Comparison of ENCODE assay signal across 1 cellular context in the genomic region with DNA sequence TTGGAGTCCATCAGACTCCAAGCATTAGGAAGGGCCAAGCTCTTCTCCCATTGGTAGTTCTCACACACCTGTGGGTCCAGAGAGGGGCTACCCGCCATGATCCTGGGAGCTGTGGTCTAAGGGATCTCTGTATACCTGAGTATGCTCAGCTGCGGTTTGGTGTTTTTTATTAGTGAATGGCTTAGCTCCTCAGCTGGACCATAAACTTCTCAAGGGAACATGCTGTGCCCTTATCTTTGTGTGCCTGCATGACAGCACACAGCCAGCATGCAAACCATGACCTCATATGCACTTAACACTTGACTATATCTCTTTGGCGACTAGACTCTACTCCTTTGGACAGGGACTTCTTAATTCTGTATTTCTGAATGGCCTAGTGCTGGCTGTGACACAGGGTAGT.
TF ChIP-seq lines count a peak whose summit lies in the region.

No MANE protein-coding gene starts in this region.

TF ChIP-seq in K562, 482 proteins besides CTCF, POLR2A, EP300 and RAD21 (continued from another document and continues in another):
- TF ChIP-seq, protein P1, sequence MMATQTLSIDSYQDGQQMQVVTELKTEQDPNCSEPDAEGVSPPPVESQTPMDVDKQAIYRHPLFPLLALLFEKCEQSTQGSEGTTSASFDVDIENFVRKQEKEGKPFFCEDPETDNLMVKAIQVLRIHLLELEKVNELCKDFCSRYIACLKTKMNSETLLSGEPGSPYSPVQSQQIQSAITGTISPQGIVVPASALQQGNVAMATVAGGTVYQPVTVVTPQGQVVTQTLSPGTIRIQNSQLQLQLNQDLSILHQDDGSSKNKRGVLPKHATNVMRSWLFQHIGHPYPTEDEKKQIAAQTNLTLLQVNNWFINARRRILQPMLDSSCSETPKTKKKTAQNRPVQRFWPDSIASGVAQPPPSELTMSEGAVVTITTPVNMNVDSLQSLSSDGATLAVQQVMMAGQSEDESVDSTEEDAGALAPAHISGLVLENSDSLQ (IDR thresholded peaks at IDR 0.05): peak; percentile 59
- TF ChIP-seq MTA1 (IDR thresholded peaks at IDR 0.05; ENCODE audit: borderline replicate concordance): no peak
- no peak for TF ChIP-seq ATF1 (CRISPR knock-in tag; IDR thresholded peaks at IDR 0.05)
- TF ChIP-seq ATF1 (tag; IDR thresholded peaks at IDR 0.05): peak; percentile 89
- TF ChIP-seq MTA2 (IDR thresholded peaks at IDR 0.05; ENCODE audit: low read depth): peak; percentile 6; the same call in 1 of the 2 replicates
- TF ChIP-seq SMAD3 (CRISPR knock-in tag; conservative IDR thresholded peaks at IDR 0.05): no peak
- TF ChIP-seq, protein P2, sequence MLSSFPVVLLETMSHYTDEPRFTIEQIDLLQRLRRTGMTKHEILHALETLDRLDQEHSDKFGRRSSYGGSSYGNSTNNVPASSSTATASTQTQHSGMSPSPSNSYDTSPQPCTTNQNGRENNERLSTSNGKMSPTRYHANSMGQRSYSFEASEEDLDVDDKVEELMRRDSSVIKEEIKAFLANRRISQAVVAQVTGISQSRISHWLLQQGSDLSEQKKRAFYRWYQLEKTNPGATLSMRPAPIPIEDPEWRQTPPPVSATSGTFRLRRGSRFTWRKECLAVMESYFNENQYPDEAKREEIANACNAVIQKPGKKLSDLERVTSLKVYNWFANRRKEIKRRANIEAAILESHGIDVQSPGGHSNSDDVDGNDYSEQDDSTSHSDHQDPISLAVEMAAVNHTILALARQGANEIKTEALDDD (IDR thresholded peaks at IDR 0.05): peak; percentile 71; the same call in 1 of the 2 replicates
- TF ChIP-seq, protein P3, sequence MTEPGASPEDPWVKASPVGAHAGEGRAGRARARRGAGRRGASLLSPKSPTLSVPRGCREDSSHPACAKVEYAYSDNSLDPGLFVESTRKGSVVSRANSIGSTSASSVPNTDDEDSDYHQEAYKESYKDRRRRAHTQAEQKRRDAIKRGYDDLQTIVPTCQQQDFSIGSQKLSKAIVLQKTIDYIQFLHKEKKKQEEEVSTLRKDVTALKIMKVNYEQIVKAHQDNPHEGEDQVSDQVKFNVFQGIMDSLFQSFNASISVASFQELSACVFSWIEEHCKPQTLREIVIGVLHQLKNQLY (CRISPR knock-in tag; conservative IDR thresholded peaks at IDR 0.05): no peak
- TF ChIP-seq, protein P4, sequence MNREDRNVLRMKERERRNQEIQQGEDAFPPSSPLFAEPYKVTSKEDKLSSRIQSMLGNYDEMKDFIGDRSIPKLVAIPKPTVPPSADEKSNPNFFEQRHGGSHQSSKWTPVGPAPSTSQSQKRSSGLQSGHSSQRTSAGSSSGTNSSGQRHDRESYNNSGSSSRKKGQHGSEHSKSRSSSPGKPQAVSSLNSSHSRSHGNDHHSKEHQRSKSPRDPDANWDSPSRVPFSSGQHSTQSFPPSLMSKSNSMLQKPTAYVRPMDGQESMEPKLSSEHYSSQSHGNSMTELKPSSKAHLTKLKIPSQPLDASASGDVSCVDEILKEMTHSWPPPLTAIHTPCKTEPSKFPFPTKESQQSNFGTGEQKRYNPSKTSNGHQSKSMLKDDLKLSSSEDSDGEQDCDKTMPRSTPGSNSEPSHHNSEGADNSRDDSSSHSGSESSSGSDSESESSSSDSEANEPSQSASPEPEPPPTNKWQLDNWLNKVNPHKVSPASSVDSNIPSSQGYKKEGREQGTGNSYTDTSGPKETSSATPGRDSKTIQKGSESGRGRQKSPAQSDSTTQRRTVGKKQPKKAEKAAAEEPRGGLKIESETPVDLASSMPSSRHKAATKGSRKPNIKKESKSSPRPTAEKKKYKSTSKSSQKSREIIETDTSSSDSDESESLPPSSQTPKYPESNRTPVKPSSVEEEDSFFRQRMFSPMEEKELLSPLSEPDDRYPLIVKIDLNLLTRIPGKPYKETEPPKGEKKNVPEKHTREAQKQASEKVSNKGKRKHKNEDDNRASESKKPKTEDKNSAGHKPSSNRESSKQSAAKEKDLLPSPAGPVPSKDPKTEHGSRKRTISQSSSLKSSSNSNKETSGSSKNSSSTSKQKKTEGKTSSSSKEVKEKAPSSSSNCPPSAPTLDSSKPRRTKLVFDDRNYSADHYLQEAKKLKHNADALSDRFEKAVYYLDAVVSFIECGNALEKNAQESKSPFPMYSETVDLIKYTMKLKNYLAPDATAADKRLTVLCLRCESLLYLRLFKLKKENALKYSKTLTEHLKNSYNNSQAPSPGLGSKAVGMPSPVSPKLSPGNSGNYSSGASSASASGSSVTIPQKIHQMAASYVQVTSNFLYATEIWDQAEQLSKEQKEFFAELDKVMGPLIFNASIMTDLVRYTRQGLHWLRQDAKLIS (CRISPR knock-in tag; IDR thresholded peaks at IDR 0.05): no peak
- TF ChIP-seq ZKSCAN1 (IDR thresholded peaks at IDR 0.05; ENCODE audit: low read depth, low read length): peak; percentile 21; the same call in 1 of the 2 replicates
- TF ChIP-seq ATF3 (IDR thresholded peaks at IDR 0.05): peak; percentile 90
- TF ChIP-seq ATF3 (CRISPR knock-in tag; conservative IDR thresholded peaks at IDR 0.05): 0 out of 2 replicates have a peak, but pooled peaks have one; percentile 20
- TF ChIP-seq RCOR1 (IDR thresholded peaks at IDR 0.05; ENCODE audit: borderline replicate concordance in 1 of 2, low read depth in 2 of 2, low read length in 2 of 2): peak in 1 of 2 experiments; percentile 78; a peak in 1 of 4 replicates
- TF ChIP-seq EHMT2 (IDR thresholded peaks at IDR 0.05): peak; percentile 87
- 0 out of 2 replicates have a peak, but pooled peaks have one; percentile 23 for TF ChIP-seq EP400 (IDR thresholded peaks at IDR 0.05)
- TF ChIP-seq CREB1 (IDR thresholded peaks at IDR 0.05): peak; percentile 86
- TF ChIP-seq CREB1 (CRISPR knock-in tag; IDR thresholded peaks at IDR 0.05): peak; percentile 87
- no peak for TF ChIP-seq DIDO1 (tag; IDR thresholded peaks at IDR 0.05; ENCODE audit: low read depth)
- peak; percentile 67 to 85 for TF ChIP-seq MNT (conservative IDR thresholded peaks at IDR 0.05)
- peak; percentile 74 for TF ChIP-seq MTA3 (IDR thresholded peaks at IDR 0.05; ENCODE audit: borderline replicate concordance)
- TF ChIP-seq FIP1L1 (IDR thresholded peaks at IDR 0.05; ENCODE audit: low read depth, low read length, poor library complexity, severe bottlenecking): no peak
- 0 out of 2 replicates have a peak, but pooled peaks have one; percentile 15 for TF ChIP-seq ZBTB40 (IDR thresholded peaks at IDR 0.05)
- TF ChIP-seq ZBTB40 (CRISPR knock-in tag; IDR thresholded peaks at IDR 0.05): no peak
